ENCODE assay signal across 2 cellular contexts in the genomic region with DNA sequence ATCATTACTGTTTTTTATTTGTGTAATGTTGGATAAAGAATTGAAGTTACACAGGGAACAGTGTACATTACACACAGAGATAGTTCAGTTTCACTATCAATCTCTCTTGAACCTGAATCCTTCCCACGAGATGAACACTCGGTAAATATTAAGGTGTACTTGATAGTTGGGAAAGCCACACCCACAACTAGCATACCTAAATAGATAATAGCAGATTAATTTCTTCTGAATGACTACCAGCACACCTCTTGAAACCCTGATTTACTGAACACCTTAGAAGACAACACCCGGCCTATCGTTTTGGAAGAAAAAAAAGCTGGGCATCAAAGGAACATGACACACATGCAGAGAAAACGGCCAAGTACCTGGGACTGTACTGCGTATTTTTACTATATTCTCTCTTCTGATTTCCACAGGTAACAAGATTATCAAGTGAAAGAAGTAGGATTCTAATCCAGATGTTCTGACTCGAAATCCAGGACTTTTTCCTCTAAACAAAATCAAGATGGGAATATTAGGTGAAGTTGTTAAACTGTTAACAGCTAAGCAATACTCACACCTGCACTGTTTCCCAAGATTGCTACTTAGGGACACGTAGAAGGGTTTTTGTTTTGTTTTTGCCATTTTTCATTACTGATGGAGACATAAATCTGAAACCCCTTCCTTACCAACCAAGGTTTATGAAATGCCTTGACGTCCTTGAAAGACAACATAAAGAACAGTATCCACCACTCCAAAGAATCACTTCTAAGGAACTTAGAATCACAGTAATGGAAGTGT.
TF ChIP-seq lines count a peak whose summit lies in the region.

No MANE protein-coding gene starts in this region.

TF ChIP-seq in SK-N-SH, 30 proteins besides CTCF, POLR2A, EP300 and RAD21 (continued from another document):
- TF ChIP-seq, protein P1, sequence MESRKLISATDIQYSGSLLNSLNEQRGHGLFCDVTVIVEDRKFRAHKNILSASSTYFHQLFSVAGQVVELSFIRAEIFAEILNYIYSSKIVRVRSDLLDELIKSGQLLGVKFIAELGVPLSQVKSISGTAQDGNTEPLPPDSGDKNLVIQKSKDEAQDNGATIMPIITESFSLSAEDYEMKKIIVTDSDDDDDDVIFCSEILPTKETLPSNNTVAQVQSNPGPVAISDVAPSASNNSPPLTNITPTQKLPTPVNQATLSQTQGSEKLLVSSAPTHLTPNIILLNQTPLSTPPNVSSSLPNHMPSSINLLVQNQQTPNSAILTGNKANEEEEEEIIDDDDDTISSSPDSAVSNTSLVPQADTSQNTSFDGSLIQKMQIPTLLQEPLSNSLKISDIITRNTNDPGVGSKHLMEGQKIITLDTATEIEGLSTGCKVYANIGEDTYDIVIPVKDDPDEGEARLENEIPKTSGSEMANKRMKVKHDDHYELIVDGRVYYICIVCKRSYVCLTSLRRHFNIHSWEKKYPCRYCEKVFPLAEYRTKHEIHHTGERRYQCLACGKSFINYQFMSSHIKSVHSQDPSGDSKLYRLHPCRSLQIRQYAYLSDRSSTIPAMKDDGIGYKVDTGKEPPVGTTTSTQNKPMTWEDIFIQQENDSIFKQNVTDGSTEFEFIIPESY (IDR thresholded peaks at IDR 0.05; ENCODE audit: borderline replicate concordance, low read depth): no peak
- TF ChIP-seq TCF12 (IDR thresholded peaks at IDR 0.05): no peak
- no peak for TF ChIP-seq FOXJ3 (CRISPR knock-in tag; IDR thresholded peaks at IDR 0.05)
- no peak for TF ChIP-seq JUND (IDR thresholded peaks at IDR 0.05)
- TF ChIP-seq NRF1 (IDR thresholded peaks at IDR 0.05; ENCODE audit: low read depth, low read length): no peak
- TF ChIP-seq MEF2A (IDR thresholded peaks at IDR 0.05; ENCODE audit: borderline replicate concordance, low read depth): no peak
- no peak for TF ChIP-seq POLR2AphosphoS5 (IDR thresholded peaks at IDR 0.05; ENCODE audit: low read depth, low read length)
- TF ChIP-seq NFIC (IDR thresholded peaks at IDR 0.05; ENCODE audit: borderline replicate concordance): no peak
- no peak for TF ChIP-seq TEAD4 (IDR thresholded peaks at IDR 0.05; ENCODE audit: borderline replicate concordance, insufficient read depth)
- TF ChIP-seq, protein P2, sequence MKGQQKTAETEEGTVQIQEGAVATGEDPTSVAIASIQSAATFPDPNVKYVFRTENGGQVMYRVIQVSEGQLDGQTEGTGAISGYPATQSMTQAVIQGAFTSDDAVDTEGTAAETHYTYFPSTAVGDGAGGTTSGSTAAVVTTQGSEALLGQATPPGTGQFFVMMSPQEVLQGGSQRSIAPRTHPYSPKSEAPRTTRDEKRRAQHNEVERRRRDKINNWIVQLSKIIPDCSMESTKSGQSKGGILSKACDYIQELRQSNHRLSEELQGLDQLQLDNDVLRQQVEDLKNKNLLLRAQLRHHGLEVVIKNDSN (IDR thresholded peaks at IDR 0.05; ENCODE audit: borderline replicate concordance, low read depth): no peak
- no peak for TF ChIP-seq RCOR1 (IDR thresholded peaks at IDR 0.05; ENCODE audit: low read length)

TF ChIP-seq in SK-N-SH treated with all-trans-retinoic acid at 6 μM for 48 hours, 23 proteins besides CTCF, POLR2A, EP300 and RAD21 (continued from another document):
- TF ChIP-seq, protein P3, sequence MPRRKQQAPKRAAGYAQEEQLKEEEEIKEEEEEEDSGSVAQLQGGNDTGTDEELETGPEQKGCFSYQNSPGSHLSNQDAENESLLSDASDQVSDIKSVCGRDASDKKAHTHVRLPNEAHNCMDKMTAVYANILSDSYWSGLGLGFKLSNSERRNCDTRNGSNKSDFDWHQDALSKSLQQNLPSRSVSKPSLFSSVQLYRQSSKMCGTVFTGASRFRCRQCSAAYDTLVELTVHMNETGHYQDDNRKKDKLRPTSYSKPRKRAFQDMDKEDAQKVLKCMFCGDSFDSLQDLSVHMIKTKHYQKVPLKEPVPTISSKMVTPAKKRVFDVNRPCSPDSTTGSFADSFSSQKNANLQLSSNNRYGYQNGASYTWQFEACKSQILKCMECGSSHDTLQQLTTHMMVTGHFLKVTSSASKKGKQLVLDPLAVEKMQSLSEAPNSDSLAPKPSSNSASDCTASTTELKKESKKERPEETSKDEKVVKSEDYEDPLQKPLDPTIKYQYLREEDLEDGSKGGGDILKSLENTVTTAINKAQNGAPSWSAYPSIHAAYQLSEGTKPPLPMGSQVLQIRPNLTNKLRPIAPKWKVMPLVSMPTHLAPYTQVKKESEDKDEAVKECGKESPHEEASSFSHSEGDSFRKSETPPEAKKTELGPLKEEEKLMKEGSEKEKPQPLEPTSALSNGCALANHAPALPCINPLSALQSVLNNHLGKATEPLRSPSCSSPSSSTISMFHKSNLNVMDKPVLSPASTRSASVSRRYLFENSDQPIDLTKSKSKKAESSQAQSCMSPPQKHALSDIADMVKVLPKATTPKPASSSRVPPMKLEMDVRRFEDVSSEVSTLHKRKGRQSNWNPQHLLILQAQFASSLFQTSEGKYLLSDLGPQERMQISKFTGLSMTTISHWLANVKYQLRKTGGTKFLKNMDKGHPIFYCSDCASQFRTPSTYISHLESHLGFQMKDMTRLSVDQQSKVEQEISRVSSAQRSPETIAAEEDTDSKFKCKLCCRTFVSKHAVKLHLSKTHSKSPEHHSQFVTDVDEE (CRISPR knock-in tag; IDR thresholded peaks at IDR 0.05): no peak
- no peak for TF ChIP-seq GLIS3 (CRISPR knock-in tag; IDR thresholded peaks at IDR 0.05)
- TF ChIP-seq, protein P4, sequence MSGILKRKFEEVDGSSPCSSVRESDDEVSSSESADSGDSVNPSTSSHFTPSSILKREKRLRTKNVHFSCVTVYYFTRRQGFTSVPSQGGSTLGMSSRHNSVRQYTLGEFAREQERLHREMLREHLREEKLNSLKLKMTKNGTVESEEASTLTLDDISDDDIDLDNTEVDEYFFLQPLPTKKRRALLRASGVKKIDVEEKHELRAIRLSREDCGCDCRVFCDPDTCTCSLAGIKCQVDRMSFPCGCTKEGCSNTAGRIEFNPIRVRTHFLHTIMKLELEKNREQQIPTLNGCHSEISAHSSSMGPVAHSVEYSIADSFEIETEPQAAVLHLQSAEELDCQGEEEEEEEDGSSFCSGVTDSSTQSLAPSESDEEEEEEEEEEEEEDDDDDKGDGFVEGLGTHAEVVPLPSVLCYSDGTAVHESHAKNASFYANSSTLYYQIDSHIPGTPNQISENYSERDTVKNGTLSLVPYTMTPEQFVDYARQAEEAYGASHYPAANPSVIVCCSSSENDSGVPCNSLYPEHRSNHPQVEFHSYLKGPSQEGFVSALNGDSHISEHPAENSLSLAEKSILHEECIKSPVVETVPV (CRISPR knock-in tag; IDR thresholded peaks at IDR 0.05): no peak
- no peak for TF ChIP-seq SNAI2 (CRISPR knock-in tag; IDR thresholded peaks at IDR 0.05)
- TF ChIP-seq RARB (CRISPR knock-in tag; IDR thresholded peaks at IDR 0.05): no peak
- TF ChIP-seq, protein P5, sequence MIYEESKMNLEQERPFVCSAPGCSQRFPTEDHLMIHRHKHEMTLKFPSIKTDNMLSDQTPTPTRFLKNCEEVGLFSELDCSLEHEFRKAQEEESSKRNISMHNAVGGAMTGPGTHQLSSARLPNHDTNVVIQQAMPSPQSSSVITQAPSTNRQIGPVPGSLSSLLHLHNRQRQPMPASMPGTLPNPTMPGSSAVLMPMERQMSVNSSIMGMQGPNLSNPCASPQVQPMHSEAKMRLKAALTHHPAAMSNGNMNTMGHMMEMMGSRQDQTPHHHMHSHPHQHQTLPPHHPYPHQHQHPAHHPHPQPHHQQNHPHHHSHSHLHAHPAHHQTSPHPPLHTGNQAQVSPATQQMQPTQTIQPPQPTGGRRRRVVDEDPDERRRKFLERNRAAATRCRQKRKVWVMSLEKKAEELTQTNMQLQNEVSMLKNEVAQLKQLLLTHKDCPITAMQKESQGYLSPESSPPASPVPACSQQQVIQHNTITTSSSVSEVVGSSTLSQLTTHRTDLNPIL (CRISPR knock-in tag; IDR thresholded peaks at IDR 0.05; ENCODE audit: low read depth): no peak
- TF ChIP-seq TOX (CRISPR knock-in tag; IDR thresholded peaks at IDR 0.05; ENCODE audit: borderline replicate concordance): no peak
- no peak for TF ChIP-seq ZNF70 (CRISPR knock-in tag; IDR thresholded peaks at IDR 0.05)
- no peak for TF ChIP-seq ARNTL (CRISPR knock-in tag; IDR thresholded peaks at IDR 0.05; ENCODE audit: borderline replicate concordance, low read depth)
- TF ChIP-seq TCF4 (CRISPR knock-in tag; IDR thresholded peaks at IDR 0.05; ENCODE audit: borderline replicate concordance): no peak
- no peak for TF ChIP-seq ZNF8 (CRISPR knock-in tag; IDR thresholded peaks at IDR 0.05)
- TF ChIP-seq ZNF565 (CRISPR knock-in tag; conservative IDR thresholded peaks at IDR 0.05; ENCODE audit: low read depth): no peak
